1 cellular context compared by ENCODE assay signal in genomic region chr3:134242649-134243637, GRCh38.
TF ChIP-seq lines count a peak whose summit lies in the region.

No MANE protein-coding gene starts in this region.

TF ChIP-seq in HEK293, 187 proteins besides CTCF, POLR2A, EP300 and RAD21 (continued from another document):
- TF ChIP-seq ZNF426 (tag by site-specific recombination; IDR thresholded peaks at IDR 0.05) (no peak), ZNF175 (tag by site-specific recombination; IDR thresholded peaks at IDR 0.05) (no peak), KLF17 (tag by site-specific recombination; IDR thresholded peaks at IDR 0.05) (no peak), SCRT2 (tag by site-specific recombination; IDR thresholded peaks at IDR 0.05) (0 out of 2 replicates have a peak, but pooled peaks have one; percentile 10), ZNF664 (tag by site-specific recombination; IDR thresholded peaks at IDR 0.05) (no peak), ZBTB21 (tag by site-specific recombination; IDR thresholded peaks at IDR 0.05) (no peak), ELK4 (IDR thresholded peaks at IDR 0.05; ENCODE audit: borderline replicate concordance, low read depth, low read length) (no peak), ZNF548 (tag by site-specific recombination; IDR thresholded peaks at IDR 0.05) (no peak), PRDM10 (tag by site-specific recombination; IDR thresholded peaks at IDR 0.05) (peak; percentile 96), ZNF362 (tag by site-specific recombination; IDR thresholded peaks at IDR 0.05) (peak; percentile 67; the same call in 1 of the 2 replicates), ZNF239 (tag by site-specific recombination; IDR thresholded peaks at IDR 0.05) (no peak), SP3 (tag by site-specific recombination; IDR thresholded peaks at IDR 0.05) (no peak)
